ENCODE assay signal across 8 cellular contexts in the genomic region with DNA sequence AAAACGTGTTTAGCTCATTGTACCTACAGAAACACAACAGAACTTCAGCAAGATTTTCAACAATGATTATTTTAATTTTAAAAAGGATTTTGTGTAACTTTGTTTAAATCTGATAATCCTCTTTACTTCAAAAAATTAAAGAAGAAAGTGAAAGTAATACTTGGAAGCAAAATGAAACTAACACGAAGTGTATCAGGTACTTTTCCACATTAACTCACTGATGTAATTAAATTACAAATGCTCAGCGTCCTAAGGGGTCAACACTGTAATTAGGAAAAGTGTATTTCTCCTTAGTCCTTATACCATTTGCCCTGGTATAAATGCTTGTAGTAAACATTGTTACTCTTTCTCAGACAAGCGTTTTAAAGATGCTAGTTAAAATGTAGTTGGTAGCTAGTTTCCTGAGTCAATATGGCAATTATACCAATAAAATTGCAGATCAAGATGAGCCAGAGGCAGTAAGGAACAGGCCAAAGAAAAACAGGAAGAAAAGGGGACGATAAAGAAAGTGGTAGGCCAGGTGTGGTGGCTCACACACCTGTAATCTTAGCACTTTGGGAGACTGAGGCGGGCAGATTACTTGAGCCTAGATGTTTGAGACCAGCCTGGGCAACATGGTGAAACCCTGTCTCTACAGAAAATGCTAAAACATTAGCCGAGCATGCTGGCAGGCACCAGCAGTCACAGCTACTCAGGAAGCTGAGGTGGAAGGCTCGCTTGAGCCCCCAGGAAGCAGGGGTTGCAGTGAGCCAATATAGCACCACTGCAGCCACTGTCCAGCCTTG.
DNase-seq lines count a peak whose midpoint lies in the region; ATAC-seq, FAIRE-seq and TF ChIP-seq lines count a peak whose summit lies in the region.

No MANE protein-coding gene starts in this region.

- no peaks in the 10 kb centered on the region for H3K36me3 Mint-ChIP-seq in stimulated activated memory B cell treated with anti-CD40 and anti-IgM and Interleukin-4, amounts not matched to agents 10 μg/mL and 1 μg/mL and 100 μg/mL, for 72 hours

- H3K27ac ChIP-seq in PC-9 (no peak overlapping the region), brain microvascular endothelial cell (no peak overlapping the region)

- no peak overlapping the region for H2AFZ ChIP-seq in PC-9

- no peaks in the 10 kb centered on the region for H3K9me3 ChIP-seq in PC-9 (ENCODE audit: insufficient read depth, low read depth)

- peak; percentile 37 for ATAC-seq in GM21619 (IDR thresholded peaks at IDR 0.05; ENCODE audit: unreplicated experiment)
- no peak for ATAC-seq in stimulated activated memory B cell treated with anti-CD40 and anti-IgM and Interleukin-4, amounts not matched to agents 10 μg/mL and 1 μg/mL and 100 μg/mL, for 72 hours

- peak overlapping the region; percentile 49 for H3K4me2 ChIP-seq in PC-9

- TF ChIP-seq CTCF in GM06990 (IDR thresholded peaks at IDR 0.05; ENCODE audit: insufficient read depth, low read length, poor library complexity, severe bottlenecking) = no peak
- TF ChIP-seq CTCF in PC-9 (conservative IDR thresholded peaks at IDR 0.05) = no peak
- TF ChIP-seq CTCF in brain microvascular endothelial cell (IDR thresholded peaks at IDR 0.05; ENCODE audit: low read depth, low read length, missing control alignments) = no peak

- FAIRE-seq in frontal cortex (lab: Jason Lieb, UNC) = no peak

- peak overlapping the region; percentile 59 for H3K4me3 Mint-ChIP-seq in stimulated activated memory B cell treated with anti-CD40 and anti-IgM and Interleukin-4, amounts not matched to agents 10 μg/mL and 1 μg/mL and 100 μg/mL, for 72 hours

- H3K4me3 ChIP-seq in GM06990 (replicated peaks; ENCODE audit: low read depth, low read length) (peak overlapping the region; percentile 51), PC-9 (no peak overlapping the region), brain microvascular endothelial cell (ENCODE audit: low read depth, low read length) (no peak overlapping the region), H7 (ENCODE audit: insufficient read depth, low read depth, low read length) (no peak overlapping the region)

- H3K9me3 Mint-ChIP-seq in stimulated activated memory B cell treated with anti-CD40 and anti-IgM and Interleukin-4, amounts not matched to agents 10 μg/mL and 1 μg/mL and 100 μg/mL, for 72 hours = no peaks in the 10 kb centered on the region

- CTCF ChIA-PET in PC-9 (lab: Charles Lee) = no interaction called here

- H3K27me3 Mint-ChIP-seq in stimulated activated memory B cell treated with anti-CD40 and anti-IgM and Interleukin-4, amounts not matched to agents 10 μg/mL and 1 μg/mL and 100 μg/mL, for 72 hours = no peaks in the 10 kb centered on the region

- peak overlapping the region; percentile 82 for H3K27ac Mint-ChIP-seq in stimulated activated memory B cell treated with anti-CD40 and anti-IgM and Interleukin-4, amounts not matched to agents 10 μg/mL and 1 μg/mL and 100 μg/mL, for 72 hours

- no peaks in the 10 kb centered on the region for H3K4me1 ChIP-seq in PC-9 (replicated peaks; ENCODE audit: insufficient read depth)

- H3K9me2 ChIP-seq in PC-9 (ENCODE audit: insufficient read depth) = no peaks in the 10 kb centered on the region

- H3K4me1 Mint-ChIP-seq in stimulated activated memory B cell treated with anti-CD40 and anti-IgM and Interleukin-4, amounts not matched to agents 10 μg/mL and 1 μg/mL and 100 μg/mL, for 72 hours = peaks cover 25% of the 10 kb centered on the region

- intact Hi-C loops in PC-9 (cut with micrococcal nuclease; ENCODE audit: unreplicated experiment) = no loop called here

- in situ Hi-C loops in brain microvascular endothelial cell (cut with HindIII; ENCODE audit: low pct_ligation_motif_present, low sequenced_read_pairs) = no loop called here

- BruUV-seq in PC-9 (replicated peaks; lab: Mats Ljungman, UMichigan) = no TSS peak

- no peaks in the 10 kb centered on the region for H3F3A ChIP-seq in PC-9 (ENCODE audit: insufficient read depth, low read depth)

- POLR2A ChIA-PET in PC-9 (lab: Charles Lee; ENCODE audit: unreplicated experiment) = interaction anchor here (0.6 kb wide), 1 partner anchor 239 kb away, joined by 7 read pairs; no protein-coding TSS in a partner anchor

- DNase-seq in GM06990 (ENCODE audit: extremely low read depth, insufficient read length) = no peak
- DNase-seq in PC-9 = no peak
- peak; percentile 43 for DNase-seq in fibroblast of peridontal ligament (ENCODE audit: extremely low read depth)
- DNase-seq in brain microvascular endothelial cell = no peak
- DNase-seq in H7 = no peak
- DNase-seq in frontal cortex (ENCODE audit: low spot score in 2 of 2) = no peak

- H3K27me3 ChIP-seq in GM06990 (replicated peaks; ENCODE audit: control insufficient read depth, insufficient read depth, low read length) (no peaks in the 10 kb centered on the region), PC-9 (ENCODE audit: insufficient read depth, low read depth) (no peaks in the 10 kb centered on the region), brain microvascular endothelial cell (replicated peaks) (no peaks in the 10 kb centered on the region), H7 (ENCODE audit: control insufficient read depth, insufficient read depth, low read length) (no peaks in the 10 kb centered on the region)

- H3K79me2 ChIP-seq in PC-9 (ENCODE audit: low read depth) = no peaks in the 10 kb centered on the region

- no peaks in the 10 kb centered on the region for H4K20me1 ChIP-seq in PC-9 (ENCODE audit: insufficient read depth)

- H3K36me3 ChIP-seq in GM06990 (ENCODE audit: control insufficient read depth, insufficient read depth, low read length) (no peaks in the 10 kb centered on the region), PC-9 (ENCODE audit: low read depth) (no peaks in the 10 kb centered on the region), brain microvascular endothelial cell (replicated peaks) (no peaks in the 10 kb centered on the region), H7 (replicated peaks; ENCODE audit: control insufficient read depth, insufficient read depth, low read length) (no peaks in the 10 kb centered on the region)
